In genomic region chr12:119693006-119693405, GRCh38 we compare ENCODE assay signal across 10 cellular contexts. TPM values are rescaled to one million over a fixed set of nuclear protein-coding genes. Genes with fewer than 3 reads are reported as not detected.
DNase-seq lines count a peak whose midpoint lies in the region; ATAC-seq and TF ChIP-seq lines count a peak whose summit lies in the region.
"Had no signal": no experiment of that assay in that cellular context is flagged by ENCODE, and none has a peak within 500 bp of the region (broad histone marks: within the 10 kb centered on the region; RNA-seq: fewer than 3 reads in every experiment).

No MANE protein-coding gene starts in this region.

- H3K4me1 ChIP-seq in aorta (ENCODE audit: control insufficient read depth in 1 of 2, insufficient read depth in 2 of 2, low read length in 2 of 2): no peaks in the 10 kb centered on the region

- TF ChIP-seq CTCF in natural killer cell (IDR thresholded peaks at IDR 0.05): no peak
- no peak for TF ChIP-seq CTCF in astrocyte of the spinal cord (IDR thresholded peaks at IDR 0.05; ENCODE audit: low read depth, low read length)

- no peak overlapping the region for H3K4me3 Mint-ChIP-seq in natural killer cell treated with Interleukin-12 subunit alpha and Interleukin-12 subunit beta and Interleukin-15 and Interleukin-18, amount 100 ng/mL, for 72 hours
- no peak overlapping the region for H3K4me3 Mint-ChIP-seq in natural killer cell
- H3K4me3 Mint-ChIP-seq: IgD-negative memory B cell had no signal

- DNase-seq in natural killer cell treated with Interleukin-12 subunit alpha and Interleukin-12 subunit beta and Interleukin-15 and Interleukin-18, amount 100 ng/mL, for 72 hours (ENCODE audit: low spot score): peak; percentile 15
- DNase-seq in natural killer cell (no peak), astrocyte of the spinal cord (ENCODE audit: low read depth, low spot score) (peak; percentile 88), kidney glomerular epithelial cell (lab: John Stamatoyannopoulos, UW) (peak; percentile 73), aorta (no peak), GDM1 (lab: John Stamatoyannopoulos, UW) (no peak)
- DNase-seq in activated CD4-positive, CD25-positive, alpha-beta regulatory T cell (lab: John Stamatoyannopoulos, UW): no peak

- H3K27me3 Mint-ChIP-seq in natural killer cell treated with Interleukin-12 subunit alpha and Interleukin-12 subunit beta and Interleukin-15 and Interleukin-18, amount 100 ng/mL, for 72 hours: no peaks in the 10 kb centered on the region
- no peaks in the 10 kb centered on the region for H3K27me3 Mint-ChIP-seq in natural killer cell (ENCODE audit: low read depth in 2 of 2)
- H3K27me3 Mint-ChIP-seq: IgD-negative memory B cell had no signal

- H3K4me3 ChIP-seq in astrocyte of the spinal cord (ENCODE audit: low read depth, low read length): no peak overlapping the region
- no peak overlapping the region for H3K4me3 ChIP-seq in aorta (ENCODE audit: low read length in 2 of 2)
- H3K4me3 ChIP-seq: BLaER1 treated with 17β-estradiol and CSF1 and Interleukin-3, amounts not matched to agents 10 nM and 100 nM had no signal

- intact Hi-C loops in natural killer cell (cut with micrococcal nuclease): no loop called here
- intact Hi-C loops in aorta (cut with DNase I): no loop called here

- in situ Hi-C loops in astrocyte of the spinal cord (cut with HindIII; ENCODE audit: low sequenced_read_pairs): no loop called here

- no peaks in the 10 kb centered on the region for H3K9me3 ChIP-seq in aorta (ENCODE audit: control insufficient read depth, low read length)
- H3K9me3 ChIP-seq: BLaER1 treated with 17β-estradiol and CSF1 and Interleukin-3, amounts not matched to agents 10 nM and 100 nM had no signal

- H3K36me3 ChIP-seq in aorta (ENCODE audit: control insufficient read depth in 1 of 2, insufficient read depth in 2 of 2, low read length in 1 of 2): no peaks in the 10 kb centered on the region

- ATAC-seq in natural killer cell treated with Interleukin-12 subunit alpha and Interleukin-12 subunit beta and Interleukin-15 and Interleukin-18, amount 100 ng/mL, for 72 hours: no peak
- ATAC-seq in natural killer cell (no peak), aorta (ENCODE audit: low FRiP score) (peak; percentile 84), HG03439 (IDR thresholded peaks at IDR 0.05; ENCODE audit: unreplicated experiment) (no peak)

- H3K36me3 Mint-ChIP-seq in natural killer cell treated with Interleukin-12 subunit alpha and Interleukin-12 subunit beta and Interleukin-15 and Interleukin-18, amount 100 ng/mL, for 72 hours: no peaks in the 10 kb centered on the region
- H3K36me3 Mint-ChIP-seq in natural killer cell: no peaks in the 10 kb centered on the region
- H3K36me3 Mint-ChIP-seq: IgD-negative memory B cell had no signal

- no peak overlapping the region for H3K27ac ChIP-seq in aorta (ENCODE audit: low read depth in 1 of 2, low read length in 2 of 2)
- H3K27ac ChIP-seq: BLaER1 treated with 17β-estradiol and CSF1 and Interleukin-3, amounts not matched to agents 10 nM and 100 nM had no signal

- no peaks in the 10 kb centered on the region for H3K27me3 ChIP-seq in aorta (ENCODE audit: control insufficient read depth in 1 of 2, insufficient read depth in 2 of 2, low read length in 1 of 2)
- H3K27me3 ChIP-seq: BLaER1 treated with 17β-estradiol and CSF1 and Interleukin-3, amounts not matched to agents 10 nM and 100 nM had no signal

- no peaks in the 10 kb centered on the region for H3K9me3 Mint-ChIP-seq in natural killer cell treated with Interleukin-12 subunit alpha and Interleukin-12 subunit beta and Interleukin-15 and Interleukin-18, amount 100 ng/mL, for 72 hours
- no peaks in the 10 kb centered on the region for H3K9me3 Mint-ChIP-seq in natural killer cell
- H3K9me3 Mint-ChIP-seq: IgD-negative memory B cell had no signal

- H3K27ac Mint-ChIP-seq in natural killer cell treated with Interleukin-12 subunit alpha and Interleukin-12 subunit beta and Interleukin-15 and Interleukin-18, amount 100 ng/mL, for 72 hours: no peak overlapping the region
- H3K27ac Mint-ChIP-seq in natural killer cell: no peak overlapping the region
- H3K27ac Mint-ChIP-seq: IgD-negative memory B cell had no signal

- 3 to 7% methylated on average over 6 of the region's 6 CpGs for WGBS in aorta, 2 donors

- H3K4me1 Mint-ChIP-seq in natural killer cell treated with Interleukin-12 subunit alpha and Interleukin-12 subunit beta and Interleukin-15 and Interleukin-18, amount 100 ng/mL, for 72 hours (ENCODE audit: low read depth in 2 of 2): no peaks in the 10 kb centered on the region
- H3K4me1 Mint-ChIP-seq in natural killer cell: no peaks in the 10 kb centered on the region

RNA-seq across cellular contexts. Expression of gene PRKAB1, which starts 25.1 kb away (rescaled TPM):
- total RNA-seq in natural killer cell treated with Interleukin-12 subunit alpha and Interleukin-12 subunit beta and Interleukin-15 and Interleukin-18, amount 100 ng/mL, for 72 hours: 10 to 100 TPM; 27.4 to 31.4 TPM
- total RNA-seq in natural killer cell: 10 to 100 TPM; 21.8 to 34.6 (median 23.5) TPM
- total RNA-seq in aorta: 10 to 100 TPM; 25.6 to 27.0 TPM
- 10 to 100 TPM in 1 of 2 donors, 1 to 10 TPM in 1; 8.8 to 25.0 TPM for polyA plus RNA-seq in aorta

Comparison
In these comparisons a context has a peak if more than half of its experiments do, and no peak if none do; other contexts are left out.
1. DNase-seq: peak in natural killer cell treated with Interleukin-12 subunit alpha and Interleukin-12 subunit beta and Interleukin-15 and Interleukin-18, amount 100 ng/mL, for 72 hours (single experiment), astrocyte of the spinal cord (single experiment) and kidney glomerular epithelial cell (single experiment); none in natural killer cell (single experiment), aorta (0 of 2), activated CD4-positive, CD25-positive, alpha-beta regulatory T cell (0 of 4) and GDM1 (single experiment).